Comparison of ENCODE assay signal across 8 cellular contexts in the genomic region with DNA sequence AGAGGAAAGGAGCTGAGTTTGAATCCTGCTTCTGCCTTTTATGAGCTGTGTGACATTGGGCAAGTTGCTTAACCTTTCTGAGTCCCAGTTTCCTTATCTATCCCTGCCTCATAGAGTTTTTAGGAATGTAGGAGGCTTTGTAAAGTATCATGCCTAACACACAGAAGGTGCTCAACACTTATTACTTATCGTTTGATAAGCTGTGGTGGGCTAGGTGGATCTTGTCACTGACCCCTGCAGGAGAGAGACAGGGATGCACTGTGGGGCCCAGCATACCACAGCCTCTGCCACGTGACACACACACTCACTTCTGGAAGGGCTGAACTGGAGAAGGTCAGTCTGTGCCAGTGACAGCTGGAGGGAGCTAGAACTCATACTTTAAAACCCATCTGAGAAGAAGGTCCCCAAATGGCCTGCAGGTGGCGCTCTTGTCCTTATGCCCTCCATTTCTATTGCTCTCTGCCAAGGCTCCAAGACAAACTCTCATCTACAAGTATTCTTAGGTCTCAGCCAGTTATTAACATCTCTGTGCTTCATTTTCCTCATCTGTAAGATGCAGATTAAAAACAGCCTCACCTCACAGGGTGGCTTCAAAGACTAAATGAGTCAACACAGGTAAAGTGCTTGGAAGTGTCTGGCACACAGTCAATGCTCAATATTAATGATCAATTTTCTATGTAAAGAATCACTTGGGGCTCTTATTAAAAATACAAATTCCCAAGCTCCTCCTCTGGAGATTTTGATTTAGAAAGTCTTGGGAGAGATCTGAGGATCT. TPM values are rescaled to one million over a fixed set of nuclear protein-coding genes. Genes with fewer than 3 reads are reported as not detected.
DNase-seq lines count a peak whose midpoint lies in the region; ATAC-seq and TF ChIP-seq lines count a peak whose summit lies in the region.

No MANE protein-coding gene starts in this region.

- H4K20me1 ChIP-seq in GM23248 (ENCODE audit: insufficient read depth): no peaks in the 10 kb centered on the region
- H4K20me1 ChIP-seq in KMS-11 (ENCODE audit: insufficient read depth): no peaks in the 10 kb centered on the region

- H3F3A ChIP-seq in GM23248 (ENCODE audit: insufficient read depth): peaks cover 15% of the 10 kb centered on the region; the same call in 1 of the 2 replicates

- peak; percentile 57 for DNase-seq in GM04503 (ENCODE audit: low read depth)
- DNase-seq in GM23248: peak; percentile 93
- peak; percentile 47 for DNase-seq in RWPE1 (ENCODE audit: low spot score)
- DNase-seq in activated naive CD4-positive, alpha-beta T cell treated with anti-CD3 and anti-CD28 coated beads, Interleukin-2, amount 10 ng/mL, durations not matched to agents 7 days and 5 days: peak; percentile 79
- DNase-seq in heart right ventricle: peak; percentile 59 to 65
- peak; percentile 75 for DNase-seq in pulmonary artery endothelial cell (ENCODE audit: low read depth, low spot score)

- H2AFZ ChIP-seq in GM23248 (no peak overlapping the region), KMS-11 (ENCODE audit: low read depth) (no peak overlapping the region)

- H3K4me3 ChIP-seq in GM23248: no peak overlapping the region
- no peak overlapping the region for H3K4me3 ChIP-seq in KMS-11 (IDR thresholded peaks at IDR 0.05; ENCODE audit: insufficient read depth, low read depth, low read length)
- H3K4me3 ChIP-seq in heart right ventricle: no peak overlapping the region

- H3K27ac Mint-ChIP-seq in activated naive CD4-positive, alpha-beta T cell treated with anti-CD3 and anti-CD28 coated beads, Interleukin-2, amount 10 ng/mL, durations not matched to agents 7 days and 5 days: no peak overlapping the region

- CTCF ChIA-PET in RWPE1 (lab: Yijun Ruan, JAX): interaction anchor here (0.6 to 2.4 kb wide), 11 partner anchors 10 to 274 kb away, joined by 3 to 7 read pairs (median 3); no protein-coding TSS in a partner anchor
- CTCF ChIA-PET in activated naive CD4-positive, alpha-beta T cell treated with anti-CD3 and anti-CD28 coated beads, Interleukin-2, amount 10 ng/mL, durations not matched to agents 7 days and 5 days (lab: Charles Lee): interaction anchor here (0.7 to 5.0 kb wide), 20 partner anchors 9 to 341 kb away, joined by 3 to 48 read pairs (median 5); no protein-coding TSS in a partner anchor

- H3K9me3 ChIP-seq in GM23248 (ENCODE audit: low read depth): no peaks in the 10 kb centered on the region
- no peaks in the 10 kb centered on the region for H3K9me3 ChIP-seq in heart right ventricle

- WGBS in GM23248 (ENCODE audit: low coverage in 1 of 2, low lambda C conversion rate in 2 of 2, missing lambda C conversion rate in 2 of 2), 2 experiments: 22 to 24% methylated on average over 3 of the region's 3 CpGs
- WGBS in heart right ventricle, 2 donors: 24 to 27% methylated on average over 3 of the region's 3 CpGs

- H3K4me3 Mint-ChIP-seq in activated naive CD4-positive, alpha-beta T cell treated with anti-CD3 and anti-CD28 coated beads, Interleukin-2, amount 10 ng/mL, durations not matched to agents 7 days and 5 days: no peak overlapping the region

- H3K9ac ChIP-seq in GM23248: peak overlapping the region; percentile 29
- no peak overlapping the region for H3K9ac ChIP-seq in KMS-11

- H3K4me1 Mint-ChIP-seq in activated naive CD4-positive, alpha-beta T cell treated with anti-CD3 and anti-CD28 coated beads, Interleukin-2, amount 10 ng/mL, durations not matched to agents 7 days and 5 days: no peaks in the 10 kb centered on the region

- H3K27me3 ChIP-seq in GM23248 (replicated peaks; ENCODE audit: insufficient read depth) (no peaks in the 10 kb centered on the region), KMS-11 (ENCODE audit: insufficient read depth, low read depth) (no peaks in the 10 kb centered on the region), heart right ventricle (no peaks in the 10 kb centered on the region)

- peak; percentile 65 to 84 (median 72) for ATAC-seq in heart right ventricle
- ATAC-seq in GM18870 (IDR thresholded peaks at IDR 0.05; ENCODE audit: unreplicated experiment): no peak

- in situ Hi-C loops in GM23248 (cut with MboI): no loop called here

- H3K27ac ChIP-seq in GM23248: no peak overlapping the region
- no peak overlapping the region for H3K27ac ChIP-seq in KMS-11
- no peak overlapping the region for H3K27ac ChIP-seq in RWPE1
- H3K27ac ChIP-seq in heart right ventricle: no peak overlapping the region

- H3K9me2 ChIP-seq in GM23248 (ENCODE audit: insufficient read depth): no peaks in the 10 kb centered on the region

- H3K79me2 ChIP-seq in GM23248 (ENCODE audit: insufficient read depth) (no peaks in the 10 kb centered on the region), KMS-11 (ENCODE audit: insufficient read depth, low read depth) (no peaks in the 10 kb centered on the region)

- H3K36me3 ChIP-seq in GM23248 (ENCODE audit: low read depth): peaks cover 43% of the 10 kb centered on the region
- no peaks in the 10 kb centered on the region for H3K36me3 ChIP-seq in KMS-11 (ENCODE audit: insufficient read depth)
- H3K36me3 ChIP-seq in heart right ventricle: peaks cover 0 to 22% (median 0%) of the 10 kb centered on the region in 9 donors

- intact Hi-C loops in heart right ventricle (cut with DNase I): loop anchor here in 1 of 10 donors (10.0 kb wide), 1 partner anchor 332 kb away; no protein-coding TSS in a partner anchor

- peaks cover 4% of the 10 kb centered on the region for H3K4me1 ChIP-seq in GM23248 (ENCODE audit: insufficient read depth)
- H3K4me1 ChIP-seq in KMS-11 (ENCODE audit: low read depth, poor library complexity, severe bottlenecking): no peaks in the 10 kb centered on the region
- peaks cover 0 to 5% (median 0%) of the 10 kb centered on the region in 9 donors for H3K4me1 ChIP-seq in heart right ventricle

- H3K36me3 Mint-ChIP-seq in activated naive CD4-positive, alpha-beta T cell treated with anti-CD3 and anti-CD28 coated beads, Interleukin-2, amount 10 ng/mL, durations not matched to agents 7 days and 5 days: no peaks in the 10 kb centered on the region

- POLR2A ChIA-PET in RWPE1 (lab: Yijun Ruan, JAX; ENCODE audit: low non-redundant PET): no interaction called here

- no peaks in the 10 kb centered on the region for H3K9me3 Mint-ChIP-seq in activated naive CD4-positive, alpha-beta T cell treated with anti-CD3 and anti-CD28 coated beads, Interleukin-2, amount 10 ng/mL, durations not matched to agents 7 days and 5 days

- TF ChIP-seq CTCF in KMS-11 (conservative IDR thresholded peaks at IDR 0.05; ENCODE audit: low read depth, low read length): peak; percentile 95
- peak; percentile 59 for TF ChIP-seq CTCF in RWPE1 (conservative IDR thresholded peaks at IDR 0.05; ENCODE audit: low read depth)
- TF ChIP-seq CTCF in heart right ventricle (IDR thresholded peaks at IDR 0.05): peak; percentile 50 to 79 (median 71)

- H3K27me3 Mint-ChIP-seq in activated naive CD4-positive, alpha-beta T cell treated with anti-CD3 and anti-CD28 coated beads, Interleukin-2, amount 10 ng/mL, durations not matched to agents 7 days and 5 days: no peaks in the 10 kb centered on the region

- H3K4me2 ChIP-seq in GM23248 (ENCODE audit: unreplicated experiment): no peak overlapping the region
- H3K4me2 ChIP-seq in KMS-11: no peak overlapping the region

RNA-seq across cellular contexts. Expression of gene HACD2, which starts 57.5 kb away (rescaled TPM):
- total RNA-seq in GM23248 (2014; rRNA removed; shearing (Covaris generic)): 41.2 and 41.6 TPM in 2 replicates
- polyA plus RNA-seq in GM23248 (2016; fragmentation: Nextera tagmentation; extraction: Ambion mirVana) (27.0 and 29.6 TPM in 2 replicates), heart right ventricle (1 to 10 TPM; 7.9 to 8.1 TPM)
- total RNA-seq in heart right ventricle (10 to 100 TPM in 7 of 10 donors, 1 to 10 TPM in 3; 6.8 to 14.1 (median 11.0) TPM), pulmonary artery endothelial cell (18.6 and 29.4 TPM in 2 replicates)
